Comparison of ENCODE assay signal across 8 cellular contexts in genomic region chr9:84315278-84315877, GRCh38. TPM values are rescaled to one million over a fixed set of nuclear protein-coding genes. Genes with fewer than 3 reads are reported as not detected.
A peak's percentile ranks its signal among the peaks of the same experiment; 100 is the strongest.
DNase-seq lines count a peak whose midpoint lies in the region; ATAC-seq and TF ChIP-seq lines count a peak whose summit lies in the region.

No MANE protein-coding gene starts in this region.

- H3K4me1 ChIP-seq in cardiac muscle cell (ENCODE audit: low read depth) = no peaks in the 10 kb centered on the region

- no peak for ATAC-seq in GM21717 (IDR thresholded peaks at IDR 0.05; ENCODE audit: unreplicated experiment)

- H3K4me3 Mint-ChIP-seq in activated naive CD8-positive, alpha-beta T cell treated with anti-CD3 and anti-CD28 coated beads for 36 hours = no peak overlapping the region

- no peaks in the 10 kb centered on the region for H3K36me3 Mint-ChIP-seq in activated naive CD8-positive, alpha-beta T cell treated with anti-CD3 and anti-CD28 coated beads for 36 hours

- in situ Hi-C loops in SK-MEL-5 (cut with HindIII; ENCODE audit: low pct_unique_long_range_greater_than_20kb, low sequenced_read_pairs) = no loop called here

- H3K27ac Mint-ChIP-seq in activated naive CD8-positive, alpha-beta T cell treated with anti-CD3 and anti-CD28 coated beads for 36 hours = no peak overlapping the region

- TF ChIP-seq CTCF in cardiac muscle cell (IDR thresholded peaks at IDR 0.05; ENCODE audit: low read depth, low read length) = peak; percentile 83

- no peaks in the 10 kb centered on the region for H3K27me3 Mint-ChIP-seq in activated naive CD8-positive, alpha-beta T cell treated with anti-CD3 and anti-CD28 coated beads for 36 hours

- no peaks in the 10 kb centered on the region for H3K9me3 ChIP-seq in cardiac muscle cell (ENCODE audit: low read depth)

- H3K4me1 Mint-ChIP-seq in activated naive CD8-positive, alpha-beta T cell treated with anti-CD3 and anti-CD28 coated beads for 36 hours = peaks cover 2% of the 10 kb centered on the region

- H3K9me3 Mint-ChIP-seq in activated naive CD8-positive, alpha-beta T cell treated with anti-CD3 and anti-CD28 coated beads for 36 hours = no peaks in the 10 kb centered on the region

- H3K27ac ChIP-seq in cardiac muscle cell = no peak overlapping the region

- no peaks in the 10 kb centered on the region for H3K27me3 ChIP-seq in cardiac muscle cell

- H3K36me3 ChIP-seq in cardiac muscle cell = no peaks in the 10 kb centered on the region

- H3K4me3 ChIP-seq in Jurkat, Clone E6-1 (ENCODE audit: low read length) = no peak overlapping the region
- no peak overlapping the region for H3K4me3 ChIP-seq in cardiac muscle cell

- DNase-seq in activated gamma-delta T cell treated with Interleukin-2 at 50 U/mL for 16 hours (peak; percentile 45), activated gamma-delta T cell (lab: John Stamatoyannopoulos, UW) (no peak), SK-MEL-5 (ENCODE audit: low read depth, low spot score) (peak; percentile 70), cardiac muscle cell (ENCODE audit: low read depth in 1 of 2, low spot score in 1 of 2) (peak; percentile 56 to 77), retina (peak; percentile 57)
- peak; percentile 52 for DNase-seq in Jurkat, Clone E6-1 (ENCODE audit: low read depth, low spot score)
- DNase-seq in activated naive CD8-positive, alpha-beta T cell treated with anti-CD3 and anti-CD28 coated beads for 36 hours = peak; percentile 41

RNA-seq across cellular contexts. Expression of gene SLC28A3, which starts 25.2 kb away (rescaled TPM):
- not detected for polyA plus RNA-seq in Jurkat, Clone E6-1 (2012; ENCODE audit: insufficient read depth, insufficient read length)
- total RNA-seq in SK-MEL-5 (2014; rRNA removed; shearing (Covaris generic)) = not detected in 2 replicates
- not detected in 2 replicates for polyA plus RNA-seq in SK-MEL-5 (2015; cell fraction: cytosol; rRNA removed)
- polyA plus RNA-seq in SK-MEL-5 (2015; cell fraction: nucleus; rRNA removed) = 0.11 TPM in 1 of 2 replicates, not detected in the other
- under 1 TPM; 0.36 to 0.41 TPM for total RNA-seq in activated naive CD8-positive, alpha-beta T cell treated with anti-CD3 and anti-CD28 coated beads for 36 hours
- total RNA-seq in cardiac muscle cell = 1.0 and 1.5 TPM in 2 replicates
- polyA plus RNA-seq in cardiac muscle cell = 0.70 and 2.1 TPM in 2 replicates
